In the genomic region with DNA sequence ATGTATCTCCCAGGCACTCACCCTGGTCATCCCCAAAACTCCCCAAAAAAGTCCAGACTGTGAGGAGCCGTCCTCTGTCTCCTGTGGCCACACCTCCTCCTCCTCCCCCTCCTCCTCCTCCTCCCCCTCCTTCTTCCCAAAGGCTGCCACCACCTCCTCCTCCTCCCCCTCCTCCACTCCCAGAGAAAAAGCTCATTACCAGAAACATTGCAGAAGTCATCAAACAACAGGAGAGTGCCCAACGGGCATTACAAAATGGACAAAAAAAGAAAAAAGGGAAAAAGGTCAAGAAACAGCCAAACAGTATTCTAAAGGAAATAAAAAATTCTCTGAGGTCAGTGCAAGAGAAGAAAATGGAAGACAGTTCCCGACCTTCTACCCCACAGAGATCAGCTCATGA, we compare ENCODE assay signal across 1 cellular context.
TF ChIP-seq lines count a peak whose summit lies in the region.

No MANE protein-coding gene starts in this region.

TF ChIP-seq in H1, 55 proteins besides CTCF, POLR2A, EP300 and RAD21:
- TF ChIP-seq FOSL1 (IDR thresholded peaks at IDR 0.05; ENCODE audit: insufficient read depth, low read depth, low read length) (no peak), RFX5 (IDR thresholded peaks at IDR 0.05; ENCODE audit: borderline replicate concordance, low read depth, low read length) (no peak), TCF12 (IDR thresholded peaks at IDR 0.05; ENCODE audit: low read depth, low read length) (no peak), ZNF274 (IDR thresholded peaks at IDR 0.05; ENCODE audit: borderline replicate concordance, extremely low read depth, low read length) (no peak), CHD1 (IDR thresholded peaks at IDR 0.05; ENCODE audit: low read depth, low read length) (no peak), JUN (IDR thresholded peaks at IDR 0.05; ENCODE audit: low read depth, low read length) (no peak), ASH2L (IDR thresholded peaks at IDR 0.05; ENCODE audit: low read length) (no peak)
